ENCODE assay signal across 1 cellular context in genomic region chr12:101909646-101910045, GRCh38.
TF ChIP-seq lines count a peak whose summit lies in the region.

No MANE protein-coding gene starts in this region.

TF ChIP-seq in HepG2, 621 proteins besides CTCF, POLR2A, EP300 and RAD21 (continued from another document):
- TF ChIP-seq TFDP2 (CRISPR knock-in tag; IDR thresholded peaks at IDR 0.05) (peak; percentile 19; the same call in 1 of the 2 replicates), HOXA9 (CRISPR knock-in tag; IDR thresholded peaks at IDR 0.05; ENCODE audit: borderline replicate concordance) (no peak)
- TF ChIP-seq, protein P1, sequence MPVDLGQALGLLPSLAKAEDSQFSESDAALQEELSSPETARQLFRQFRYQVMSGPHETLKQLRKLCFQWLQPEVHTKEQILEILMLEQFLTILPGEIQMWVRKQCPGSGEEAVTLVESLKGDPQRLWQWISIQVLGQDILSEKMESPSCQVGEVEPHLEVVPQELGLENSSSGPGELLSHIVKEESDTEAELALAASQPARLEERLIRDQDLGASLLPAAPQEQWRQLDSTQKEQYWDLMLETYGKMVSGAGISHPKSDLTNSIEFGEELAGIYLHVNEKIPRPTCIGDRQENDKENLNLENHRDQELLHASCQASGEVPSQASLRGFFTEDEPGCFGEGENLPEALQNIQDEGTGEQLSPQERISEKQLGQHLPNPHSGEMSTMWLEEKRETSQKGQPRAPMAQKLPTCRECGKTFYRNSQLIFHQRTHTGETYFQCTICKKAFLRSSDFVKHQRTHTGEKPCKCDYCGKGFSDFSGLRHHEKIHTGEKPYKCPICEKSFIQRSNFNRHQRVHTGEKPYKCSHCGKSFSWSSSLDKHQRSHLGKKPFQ (CRISPR knock-in tag; IDR thresholded peaks at IDR 0.05; ENCODE audit: insufficient replicate concordance): peak; percentile 44
TF ChIP-seq in HepG2: peak in this region for 2.
